15 cellular contexts compared by ENCODE assay signal in genomic region chr10:132481690-132482089, GRCh38. TPM values are rescaled to one million over a fixed set of nuclear protein-coding genes. Genes with fewer than 3 reads are reported as not detected.
DNase-seq lines count a peak whose midpoint lies in the region; ATAC-seq, FAIRE-seq and TF ChIP-seq lines count a peak whose summit lies in the region.
"Had no signal": no experiment of that assay in that cellular context is flagged by ENCODE, and none has a peak within 500 bp of the region (broad histone marks: within the 10 kb centered on the region; RNA-seq: fewer than 3 reads in every experiment).

No MANE protein-coding gene starts in this region.

- no peaks in the 10 kb centered on the region for H3K9me2 ChIP-seq in hepatocyte (replicated peaks; ENCODE audit: insufficient read depth)

- peak; percentile 39 for DNase-seq in natural killer cell treated with Interleukin-12 subunit alpha and Interleukin-12 subunit beta and Interleukin-15 and Interleukin-18, amount 100 ng/mL, for 72 hours (ENCODE audit: low spot score)
- DNase-seq in natural killer cell (no peak), hepatocyte (ENCODE audit: low spot score) (no peak), sigmoid colon (peak; percentile 61), germinal center (ENCODE audit: low spot score) (no peak), amygdala (lab: John Stamatoyannopoulos, UW) (no peak), frontal cortex (ENCODE audit: low spot score in 2 of 2) (no peak), COR-L47 (lab: John Stamatoyannopoulos, UW) (no peak)
- DNase-seq: activated CD4-positive, alpha-beta T cell treated with anti-CD3 and anti-CD28 coated beads for 4 hours; activated naive CD4-positive, alpha-beta T cell treated with anti-CD3 and anti-CD28 coated beads, Interleukin-2, amount 50 U/mL, for 16 hours; CD4-positive, CD25-positive, alpha-beta regulatory T cell; NCI-H1436 had no signal

- H3K27ac ChIP-seq in hepatocyte (peak overlapping the region; percentile 70), sigmoid colon (peak overlapping the region; percentile 68 to 91 (median 78))
- H3K27ac ChIP-seq: cardiac muscle cell had no signal

- no peak for TF ChIP-seq POLR2A in sigmoid colon (IDR thresholded peaks at IDR 0.05)

- no peaks in the 10 kb centered on the region for H3K36me3 Mint-ChIP-seq in natural killer cell treated with Interleukin-12 subunit alpha and Interleukin-12 subunit beta and Interleukin-15 and Interleukin-18, amount 100 ng/mL, for 72 hours
- H3K36me3 Mint-ChIP-seq in natural killer cell, result no peaks in the 10 kb centered on the region
- H3K36me3 Mint-ChIP-seq: CD4-positive, CD25-positive, alpha-beta regulatory T cell had no signal

- H3K4me3 Mint-ChIP-seq in natural killer cell treated with Interleukin-12 subunit alpha and Interleukin-12 subunit beta and Interleukin-15 and Interleukin-18, amount 100 ng/mL, for 72 hours, result no peak overlapping the region
- no peak overlapping the region for H3K4me3 Mint-ChIP-seq in natural killer cell
- H3K4me3 Mint-ChIP-seq: CD4-positive, CD25-positive, alpha-beta regulatory T cell had no signal

- intact Hi-C loops in natural killer cell (cut with micrococcal nuclease) (no loop called here), sigmoid colon (cut with DNase I) (no loop called here)

- no peak for TF ChIP-seq EP300 in sigmoid colon (IDR thresholded peaks at IDR 0.05)

- H3K4me1 Mint-ChIP-seq in natural killer cell treated with Interleukin-12 subunit alpha and Interleukin-12 subunit beta and Interleukin-15 and Interleukin-18, amount 100 ng/mL, for 72 hours (ENCODE audit: low read depth in 2 of 2), result no peaks in the 10 kb centered on the region
- H3K4me1 Mint-ChIP-seq in natural killer cell, result no peaks in the 10 kb centered on the region
- H3K4me1 Mint-ChIP-seq: CD4-positive, CD25-positive, alpha-beta regulatory T cell had no signal

- H3K27me3 Mint-ChIP-seq in natural killer cell treated with Interleukin-12 subunit alpha and Interleukin-12 subunit beta and Interleukin-15 and Interleukin-18, amount 100 ng/mL, for 72 hours, result peaks cover 16 to 26% of the 10 kb centered on the region in 2 donors
- H3K27me3 Mint-ChIP-seq in natural killer cell (ENCODE audit: low read depth in 2 of 2), result peaks cover 14 to 24% of the 10 kb centered on the region in 2 donors

- H3K36me3 ChIP-seq in hepatocyte (replicated peaks; ENCODE audit: insufficient read depth, low read depth) (no peaks in the 10 kb centered on the region), sigmoid colon (no peaks in the 10 kb centered on the region)
- H3K36me3 ChIP-seq: cardiac muscle cell, thoracic aorta had no signal

- H3K27ac Mint-ChIP-seq in natural killer cell treated with Interleukin-12 subunit alpha and Interleukin-12 subunit beta and Interleukin-15 and Interleukin-18, amount 100 ng/mL, for 72 hours, result no peak overlapping the region
- H3K27ac Mint-ChIP-seq in natural killer cell, result no peak overlapping the region
- H3K27ac Mint-ChIP-seq: CD4-positive, CD25-positive, alpha-beta regulatory T cell had no signal

- H3K27me3 ChIP-seq in hepatocyte (no peaks in the 10 kb centered on the region), sigmoid colon (no peaks in the 10 kb centered on the region)
- H3K27me3 ChIP-seq: cardiac muscle cell had no signal

- no peak overlapping the region for H3K4me3 ChIP-seq in hepatocyte
- H3K4me3 ChIP-seq in sigmoid colon, result no peak overlapping the region
- H3K4me3 ChIP-seq: cardiac muscle cell, thoracic aorta had no signal

- no peak for ATAC-seq in natural killer cell treated with Interleukin-12 subunit alpha and Interleukin-12 subunit beta and Interleukin-15 and Interleukin-18, amount 100 ng/mL, for 72 hours
- ATAC-seq in natural killer cell, result no peak

- H3K9me3 Mint-ChIP-seq in natural killer cell treated with Interleukin-12 subunit alpha and Interleukin-12 subunit beta and Interleukin-15 and Interleukin-18, amount 100 ng/mL, for 72 hours, result no peaks in the 10 kb centered on the region
- no peaks in the 10 kb centered on the region for H3K9me3 Mint-ChIP-seq in natural killer cell
- H3K9me3 Mint-ChIP-seq: CD4-positive, CD25-positive, alpha-beta regulatory T cell had no signal

- H3K4me1 ChIP-seq in hepatocyte (ENCODE audit: insufficient read depth) (peaks cover 13% of the 10 kb centered on the region), sigmoid colon (peaks cover 0 to 11% (median 0%) of the 10 kb centered on the region in 4 donors)

- no peak for TF ChIP-seq CTCF in natural killer cell (IDR thresholded peaks at IDR 0.05)
- no peak for TF ChIP-seq CTCF in hepatocyte (IDR thresholded peaks at IDR 0.05; ENCODE audit: poor library complexity)
- no peak for TF ChIP-seq CTCF in sigmoid colon (IDR thresholded peaks at IDR 0.05)

- H3K4me2 ChIP-seq in hepatocyte, result no peak overlapping the region

- no peaks in the 10 kb centered on the region for H3K79me2 ChIP-seq in hepatocyte

- no peaks in the 10 kb centered on the region for H4K20me1 ChIP-seq in hepatocyte (ENCODE audit: insufficient read depth, poor library complexity, severe bottlenecking)

- WGBS in hepatocyte (ENCODE audit: low lambda C conversion rate, missing lambda C conversion rate), result 84% methylated on average over 10 of the region's 10 CpGs
- WGBS in sigmoid colon, 2 donors, result 86 to 89% methylated on average over 10 of the region's 10 CpGs

- no peak overlapping the region for H2AFZ ChIP-seq in hepatocyte

- H3K9me3 ChIP-seq in hepatocyte (ENCODE audit: low read depth) (no peaks in the 10 kb centered on the region), sigmoid colon (no peaks in the 10 kb centered on the region)
- H3K9me3 ChIP-seq: thoracic aorta had no signal

- FAIRE-seq in frontal cortex (lab: Jason Lieb, UNC), result no peak
- FAIRE-seq: islet of Langerhans had no signal

RNA-seq across cellular contexts. Expression of gene INPP5A, which starts 55.9 kb away (rescaled TPM):
- total RNA-seq in natural killer cell treated with Interleukin-12 subunit alpha and Interleukin-12 subunit beta and Interleukin-15 and Interleukin-18, amount 100 ng/mL, for 72 hours, result 10 to 100 TPM; 14.8 to 18.6 TPM
- total RNA-seq in natural killer cell, result 10 to 100 TPM; 12.6 to 38.6 (median 18.6) TPM
- total RNA-seq in hepatocyte, result 53.6 and 55.8 TPM in 2 replicates
- 35.1 and 41.2 TPM in 2 replicates for polyA plus RNA-seq in hepatocyte
- 100 to 1,000 TPM; 100 to 132 (median 112) TPM for total RNA-seq in sigmoid colon
- 10 to 100 TPM; 17.6 to 21.0 (median 20.3) TPM for polyA plus RNA-seq in sigmoid colon
- total RNA-seq in frontal cortex, result 38.7 TPM

Comparison
In these comparisons a context has a peak if more than half of its experiments do, and no peak if none do; other contexts are left out.
1. DNase-seq: peak in natural killer cell treated with Interleukin-12 subunit alpha and Interleukin-12 subunit beta and Interleukin-15 and Interleukin-18, amount 100 ng/mL, for 72 hours (single experiment) and sigmoid colon (single experiment); none in natural killer cell (single experiment), hepatocyte (single experiment), germinal center (single experiment), amygdala (0 of 56), frontal cortex (0 of 2) and COR-L47 (single experiment).